Comparison of ENCODE assay signal across 11 cellular contexts in the genomic region with DNA sequence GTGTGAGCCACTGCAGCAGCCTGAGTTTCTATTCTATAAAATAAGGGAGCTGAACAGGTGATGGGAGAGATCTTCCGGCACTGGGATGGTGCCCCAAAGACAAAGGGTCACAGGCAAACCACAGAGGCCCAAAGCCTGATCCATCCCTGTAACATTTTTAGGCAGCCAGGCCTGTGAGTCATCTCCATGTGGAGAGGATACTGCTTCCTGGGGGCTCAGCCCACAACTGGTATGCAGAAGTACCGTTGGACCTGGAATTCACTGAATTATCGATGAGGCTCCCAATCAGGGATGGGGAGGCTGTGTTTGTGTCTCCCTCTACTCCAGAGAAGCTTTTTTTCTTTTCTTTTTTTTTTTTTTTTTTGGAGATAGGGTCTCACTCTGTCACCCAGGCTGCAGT. TPM values are rescaled to one million over a fixed set of nuclear protein-coding genes. Genes with fewer than 3 reads are reported as not detected.
DNase-seq lines count a peak whose midpoint lies in the region; ATAC-seq and TF ChIP-seq lines count a peak whose summit lies in the region.
"Had no signal": no experiment of that assay in that cellular context is flagged by ENCODE, and none has a peak within 500 bp of the region (broad histone marks: within the 10 kb centered on the region; RNA-seq: fewer than 3 reads in every experiment).

No MANE protein-coding gene starts in this region.

- H3K36me3 ChIP-seq in rectal smooth muscle tissue (ENCODE audit: control insufficient read depth, insufficient read depth, low read length): peaks cover 2% of the 10 kb centered on the region

- H3K4me3 ChIP-seq in rectal smooth muscle tissue (ENCODE audit: low read length): no peak overlapping the region

- ATAC-seq in left lobe of liver (no peak), HG03432 (IDR thresholded peaks at IDR 0.05; ENCODE audit: unreplicated experiment) (no peak), HG03571 (IDR thresholded peaks at IDR 0.05; ENCODE audit: unreplicated experiment) (no peak)
- ATAC-seq: activated T-cell treated with anti-CD3 and anti-CD28 coated beads, Interleukin-2, amount 50 U/mL, for 72 hours had no signal

- H3K4me1 ChIP-seq in rectal smooth muscle tissue (ENCODE audit: control insufficient read depth, insufficient read depth, low read length): peaks cover 59% of the 10 kb centered on the region

- H3K27ac ChIP-seq in RWPE1 (peak overlapping the region; percentile 99), epithelial cell of prostate (peak overlapping the region; percentile 97), rectal smooth muscle tissue (ENCODE audit: low read depth, low read length) (peak overlapping the region; percentile 43), caudate nucleus (ENCODE audit: low read depth, low read length) (no peak overlapping the region)

- POLR2A ChIA-PET in RWPE1 (lab: Yijun Ruan, JAX; ENCODE audit: low non-redundant PET): no interaction called here

- CTCF ChIA-PET in RWPE1 (lab: Yijun Ruan, JAX): no interaction called here

- peak; percentile 87 for DNase-seq in GM03348 (ENCODE audit: low spot score)
- DNase-seq in RWPE1 (ENCODE audit: low spot score): peak; percentile 75
- no peak for DNase-seq in epithelial cell of prostate (ENCODE audit: low read depth, low spot score)
- no peak for DNase-seq in caudate nucleus (lab: John Stamatoyannopoulos, UW)
- DNase-seq in left lobe of liver (ENCODE audit: low spot score): no peak
- DNase-seq: activated T-cell treated with anti-CD3 and anti-CD28 coated beads, Interleukin-2, amount 50 U/mL, for 72 hours; effector CD8-positive, alpha-beta T cell; retina had no signal

- TF ChIP-seq CTCF in RWPE1 (conservative IDR thresholded peaks at IDR 0.05; ENCODE audit: low read depth): no peak

- no peak overlapping the region for H3K9ac ChIP-seq in rectal smooth muscle tissue (ENCODE audit: low read length)

- no peaks in the 10 kb centered on the region for H3K27me3 ChIP-seq in rectal smooth muscle tissue (ENCODE audit: control insufficient read depth, insufficient read depth, low read length)

RNA-seq across cellular contexts. Expression of gene WASF2, which starts 48.8 kb away (rescaled TPM):
- total RNA-seq in left lobe of liver: 27.9 TPM

Comparison
In these comparisons a context has a peak if more than half of its experiments do, and no peak if none do; other contexts are left out.
1. DNase-seq: peak in GM03348 (single experiment) and RWPE1 (single experiment); none in epithelial cell of prostate (single experiment), caudate nucleus (0 of 61) and left lobe of liver (single experiment).